In the genomic region with DNA sequence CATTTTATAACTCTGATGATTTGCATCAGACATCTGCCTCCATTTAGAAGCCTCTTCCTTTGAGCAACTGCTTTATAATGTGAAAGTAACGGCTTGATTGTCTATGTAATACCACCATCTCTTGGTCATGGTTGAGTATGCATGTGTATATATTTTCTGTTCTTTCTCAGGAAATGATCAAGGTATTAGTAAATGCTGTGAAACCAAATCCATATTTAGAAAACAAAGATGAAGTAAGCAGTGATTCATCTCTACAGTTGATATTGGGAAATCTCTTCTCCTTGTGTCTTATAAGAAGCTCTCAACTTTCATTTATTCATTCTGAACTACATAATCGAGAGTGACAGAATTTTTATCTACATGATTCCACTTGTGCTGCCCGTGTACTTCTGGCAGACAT, we compare ENCODE assay signal across 9 cellular contexts.
A peak's percentile ranks its signal among the peaks of the same experiment; 100 is the strongest.
DNase-seq lines count a peak whose midpoint lies in the region; ATAC-seq and TF ChIP-seq lines count a peak whose summit lies in the region.
"Had no signal": no experiment of that assay in that cellular context is flagged by ENCODE, and none has a peak within 500 bp of the region (broad histone marks: within the 10 kb centered on the region; RNA-seq: fewer than 3 reads in every experiment).

No MANE protein-coding gene starts in this region.

- no peak for TF ChIP-seq POLR2A in transverse colon (IDR thresholded peaks at IDR 0.05)

- H3K4me3 ChIP-seq in RWPE2 (ENCODE audit: severe bottlenecking) (no peak overlapping the region), heart right ventricle (no peak overlapping the region), transverse colon (no peak overlapping the region)
- H3K4me3 ChIP-seq in CD4-positive, alpha-beta memory T cell (ENCODE audit: low read length in 2 of 2), result no peak overlapping the region

- in situ Hi-C loops in transverse colon (cut with MboI; ENCODE audit: low pct_ligation_motif_present in 1 of 4, low pct_unique_long_range_greater_than_20kb in 1 of 4, low sequenced_read_pairs in 3 of 4), result loop anchor here in 1 of 4 donors (10.0 to 25.0 kb wide), 2 partner anchors 90 to 243 kb away; no protein-coding TSS in a partner anchor

- no peaks in the 10 kb centered on the region for H3K4me1 Mint-ChIP-seq in CD4-positive, alpha-beta memory T cell

- no peak for TF ChIP-seq EP300 in transverse colon (IDR thresholded peaks at IDR 0.05; ENCODE audit: low read depth)

- H3K36me3 ChIP-seq in RWPE2 (ENCODE audit: low read depth) (no peaks in the 10 kb centered on the region), heart right ventricle (no peaks in the 10 kb centered on the region), transverse colon (no peaks in the 10 kb centered on the region)
- H3K36me3 ChIP-seq in CD4-positive, alpha-beta memory T cell (ENCODE audit: insufficient read depth, low read length), result no peaks in the 10 kb centered on the region
- H3K36me3 ChIP-seq: neutrophil had no signal

- no peaks in the 10 kb centered on the region for H3K27me3 ChIP-seq in RWPE2 (ENCODE audit: insufficient read depth, poor library complexity, severe bottlenecking)
- no peaks in the 10 kb centered on the region for H3K27me3 ChIP-seq in heart right ventricle
- no peaks in the 10 kb centered on the region for H3K27me3 ChIP-seq in transverse colon
- no peaks in the 10 kb centered on the region for H3K27me3 ChIP-seq in CD4-positive, alpha-beta memory T cell (ENCODE audit: insufficient read depth, low read length)
- H3K27me3 ChIP-seq: neutrophil had no signal

- intact Hi-C loops in heart right ventricle (cut with DNase I) (loop anchor here in 7 of 10 donors (1.0 to 10.0 kb wide), 5 partner anchors 243 to 247 kb away; no protein-coding TSS in a partner anchor), transverse colon (cut with DNase I; ENCODE audit: low total_unique reads) (loop anchor here (10.0 kb wide), 1 partner anchor 243 kb away; no protein-coding TSS in a partner anchor)
- intact Hi-C loops in CD4-positive, alpha-beta memory T cell (cut with micrococcal nuclease), result no loop called here

- TF ChIP-seq CTCF in RWPE2 (IDR thresholded peaks at IDR 0.05; ENCODE audit: poor library complexity, severe bottlenecking) (peak; percentile 89), heart right ventricle (IDR thresholded peaks at IDR 0.05) (peak; percentile 5 to 57 (median 39)), transverse colon (IDR thresholded peaks at IDR 0.05) (peak in 3 of 5 experiments; percentile 20 to 31 (median 23))

- POLR2A ChIA-PET in CD4-positive, alpha-beta memory T cell (lab: Charles Lee; ENCODE audit: partially characterized antibody), result no interaction called here

- 40 to 41% methylated on average over 3 of the region's 3 CpGs for WGBS in heart right ventricle, 2 donors
- 20 to 40% methylated on average over 2 to 3 of the region's 3 CpGs for WGBS in transverse colon (ENCODE audit: low coverage in 1 of 2), 2 donors

- DNase-seq in COR-L47 (lab: John Stamatoyannopoulos, UW) (peak; percentile 3), RWPE2 (ENCODE audit: low spot score) (no peak), heart right ventricle (no peak), transverse colon (no peak)
- DNase-seq in CD4-positive, alpha-beta memory T cell, result no peak
- no peak for DNase-seq in stimulated activated naive CD8-positive, alpha-beta T cell treated with anti-CD3 and anti-CD28 coated beads, Interleukin-15, Interleukin-2, amounts not matched to agents 100 U/mL and 50 U/mL, for 24 hours

- H3K4me1 ChIP-seq in RWPE2 (ENCODE audit: insufficient read depth, poor library complexity, severe bottlenecking) (peaks cover 49% of the 10 kb centered on the region), heart right ventricle (no peaks in the 10 kb centered on the region), transverse colon (no peaks in the 10 kb centered on the region)
- no peaks in the 10 kb centered on the region for H3K4me1 ChIP-seq in CD4-positive, alpha-beta memory T cell (ENCODE audit: insufficient read depth, low read length)

- H3K4me3 Mint-ChIP-seq in CD4-positive, alpha-beta memory T cell, result no peak overlapping the region

- no peak overlapping the region for H3K27ac Mint-ChIP-seq in CD4-positive, alpha-beta memory T cell

- H3K9me3 Mint-ChIP-seq in CD4-positive, alpha-beta memory T cell, result peaks cover 0 to 12% (median 4%) of the 10 kb centered on the region in 8 donors

- ATAC-seq in GM19397 (IDR thresholded peaks at IDR 0.05; ENCODE audit: unreplicated experiment), result peak; percentile 72
- ATAC-seq in HG03460 (IDR thresholded peaks at IDR 0.05; ENCODE audit: unreplicated experiment), result peak; percentile 76
- ATAC-seq in RWPE2 (ENCODE audit: low read depth), result peak; percentile 59
- ATAC-seq in heart right ventricle, result peak in 5 of 8 donors; percentile 38 to 67 (median 44)
- ATAC-seq in stimulated activated naive CD8-positive, alpha-beta T cell treated with anti-CD3 and anti-CD28 coated beads, Interleukin-15, Interleukin-2, amounts not matched to agents 100 U/mL and 50 U/mL, for 24 hours, result no peak

- peaks cover 0 to 1% of the 10 kb centered on the region in 2 donors for H3K27me3 Mint-ChIP-seq in CD4-positive, alpha-beta memory T cell

- no peaks in the 10 kb centered on the region for H3K36me3 Mint-ChIP-seq in CD4-positive, alpha-beta memory T cell

- CTCF ChIA-PET in CD4-positive, alpha-beta memory T cell (lab: Charles Lee; ENCODE audit: partially characterized antibody), result no interaction called here

- H3K27ac ChIP-seq in RWPE2 (ENCODE audit: poor library complexity, severe bottlenecking) (peak overlapping the region; percentile 92), heart right ventricle (no peak overlapping the region), transverse colon (no peak overlapping the region)
- H3K27ac ChIP-seq in CD4-positive, alpha-beta memory T cell (ENCODE audit: low read depth, low read length), result no peak overlapping the region
- H3K27ac ChIP-seq: neutrophil had no signal

- H3K9me3 ChIP-seq in RWPE2 (ENCODE audit: severe bottlenecking), result no peaks in the 10 kb centered on the region
- H3K9me3 ChIP-seq in heart right ventricle, result no peaks in the 10 kb centered on the region
- no peaks in the 10 kb centered on the region for H3K9me3 ChIP-seq in transverse colon
- no peaks in the 10 kb centered on the region for H3K9me3 ChIP-seq in CD4-positive, alpha-beta memory T cell (ENCODE audit: control insufficient read depth in 1 of 2, low read length in 2 of 2)
- H3K9me3 ChIP-seq: neutrophil had no signal

Comparison
In these comparisons a context has a peak if more than half of its experiments do, and no peak if none do; other contexts are left out.
1. CTCF ChIP-seq: peak in every context shown above with its lines; median percentile 89 in RWPE2; 39 in heart right ventricle; 23 in transverse colon.